ENCODE assay signal across 16 cellular contexts in genomic region chr1:8379513-8380186, GRCh38.
DNase-seq lines count a peak whose midpoint lies in the region; ATAC-seq and TF ChIP-seq lines count a peak whose summit lies in the region.
"Had no signal": no experiment of that assay in that cellular context is flagged by ENCODE, and none has a peak within 500 bp of the region (broad histone marks: within the 10 kb centered on the region; RNA-seq: fewer than 3 reads in every experiment).

No MANE protein-coding gene starts in this region.

- H3K14ac ChIP-seq in mesenchymal stem cell (ENCODE audit: low read length in 2 of 2) = no peak overlapping the region

- H3K23ac ChIP-seq in mesenchymal stem cell (ENCODE audit: low read length in 2 of 2) = no peak overlapping the region

- no peaks in the 10 kb centered on the region for H3K9me3 ChIP-seq in mesenchymal stem cell (ENCODE audit: control insufficient read depth, low read length)
- no peaks in the 10 kb centered on the region for H3K9me3 ChIP-seq in stomach smooth muscle (ENCODE audit: control insufficient read depth in 2 of 2, low read length in 2 of 2)

- H3K4me1 ChIP-seq in mesenchymal stem cell (ENCODE audit: control insufficient read depth, insufficient read depth, low read depth, low read length) (peaks cover 26% of the 10 kb centered on the region), stomach smooth muscle (ENCODE audit: control insufficient read depth, insufficient read depth, low read length) (peaks cover 69% of the 10 kb centered on the region)

- H3K27me3 Mint-ChIP-seq in activated T-helper 2 cell treated with anti-CD3 and anti-CD28 coated beads, Interferon-gamma antibody, Interleukin-2, Interleukin-4, amounts not matched to agents 10 μg/mL and 5 μg/mL and 100 μg/mL, durations not matched to agents 14 hours and 24 hours and 36 hours (ENCODE audit: low read depth) = no peaks in the 10 kb centered on the region
- H3K27me3 Mint-ChIP-seq: stimulated activated naive CD8-positive, alpha-beta T cell treated with anti-CD3 and anti-CD28 coated beads, Interleukin-15, Interleukin-2, amounts not matched to agents 100 ng/mL and 50 ng/mL, for 24 hours had no signal

- H3K27me3 ChIP-seq in mesenchymal stem cell (ENCODE audit: control insufficient read depth in 1 of 2, insufficient read depth in 1 of 2, low read length in 2 of 2) = no peaks in the 10 kb centered on the region
- no peaks in the 10 kb centered on the region for H3K27me3 ChIP-seq in stomach smooth muscle (ENCODE audit: control insufficient read depth in 1 of 2, insufficient read depth in 2 of 2, low read length in 2 of 2)

- H3K4me3 Mint-ChIP-seq in activated T-helper 2 cell treated with anti-CD3 and anti-CD28 coated beads, Interferon-gamma antibody, Interleukin-2, Interleukin-4, amounts not matched to agents 10 μg/mL and 5 μg/mL and 100 μg/mL, durations not matched to agents 14 hours and 24 hours and 36 hours (ENCODE audit: low read depth) = no peak overlapping the region
- H3K4me3 Mint-ChIP-seq: stimulated activated naive CD8-positive, alpha-beta T cell treated with anti-CD3 and anti-CD28 coated beads, Interleukin-15, Interleukin-2, amounts not matched to agents 100 ng/mL and 50 ng/mL, for 24 hours had no signal

- intact Hi-C loops in activated T-helper 2 cell treated with anti-CD3 and anti-CD28 coated beads, Interferon-gamma antibody, Interleukin-2, Interleukin-4, amounts not matched to agents 10 μg/mL and 5 μg/mL and 100 μg/mL, durations not matched to agents 14 hours and 24 hours and 36 hours (cut with micrococcal nuclease) = no loop called here

- H4K91ac ChIP-seq in mesenchymal stem cell (ENCODE audit: low read length) = peak overlapping the region; percentile 27

- DNase-seq in mesenchymal stem cell = no peak
- no peak for DNase-seq in activated T-helper 2 cell treated with anti-CD3 and anti-CD28 coated beads, Interferon-gamma antibody, Interleukin-2, Interleukin-4, amounts not matched to agents 10 μg/mL and 5 μg/mL and 100 μg/mL, durations not matched to agents 14 hours and 24 hours and 36 hours (ENCODE audit: low spot score)
- no peak for DNase-seq in hepatic stellate cell (ENCODE audit: low spot score)
- DNase-seq: activated CD4-positive, alpha-beta T cell treated with anti-CD3 and anti-CD28 coated beads, Interleukin-2, amount 50 U/mL, for 48 hours; activated effector memory CD4-positive, alpha-beta T cell treated with anti-CD3 and anti-CD28 coated beads, Interleukin-2, amount 50 U/mL, for 16 hours; NCI-H345; nucleus accumbens; PC-3; stimulated activated CD4-positive, alpha-beta T cell treated with anti-CD3 and anti-CD28 coated beads, Interleukin-2, amount 100 ng/mL, for 48 hours; T-helper 2 cell had no signal

- H2AK5ac ChIP-seq in mesenchymal stem cell (ENCODE audit: low read length, severe bottlenecking) = peak overlapping the region; percentile 9

- H4K8ac ChIP-seq in mesenchymal stem cell (ENCODE audit: low read length) = peak overlapping the region; percentile 43

- TF ChIP-seq CTCF in GM12875 (IDR thresholded peaks at IDR 0.05; ENCODE audit: borderline replicate concordance, insufficient read depth, low read depth, low read length) = peak; percentile 6; the same call in 1 of the 2 replicates

- H2AFZ ChIP-seq in mesenchymal stem cell (ENCODE audit: low read depth, low read length) = no peak overlapping the region

- H3K4ac ChIP-seq in mesenchymal stem cell (ENCODE audit: low read depth in 1 of 2, low read length in 2 of 2) = no peak overlapping the region

- no peak overlapping the region for H3K4me3 ChIP-seq in GM12875 (ENCODE audit: low read depth, low read length)
- no peak overlapping the region for H3K4me3 ChIP-seq in mesenchymal stem cell (ENCODE audit: insufficient read depth in 1 of 2, low read depth in 1 of 2, low read length in 2 of 2)
- H3K4me3 ChIP-seq in stomach smooth muscle (ENCODE audit: low read length in 2 of 2) = peak overlapping the region in 1 of 2 donors; percentile 8

- H3K9me3 Mint-ChIP-seq in activated T-helper 2 cell treated with anti-CD3 and anti-CD28 coated beads, Interferon-gamma antibody, Interleukin-2, Interleukin-4, amounts not matched to agents 10 μg/mL and 5 μg/mL and 100 μg/mL, durations not matched to agents 14 hours and 24 hours and 36 hours = no peaks in the 10 kb centered on the region
- H3K9me3 Mint-ChIP-seq: stimulated activated naive CD8-positive, alpha-beta T cell treated with anti-CD3 and anti-CD28 coated beads, Interleukin-15, Interleukin-2, amounts not matched to agents 100 ng/mL and 50 ng/mL, for 24 hours had no signal

- WGBS in mesenchymal stem cell = 89% methylated on average over 12 of the region's 14 CpGs

- H3K18ac ChIP-seq in mesenchymal stem cell (ENCODE audit: low read depth in 1 of 2, low read length in 2 of 2) = no peak overlapping the region

- no peak overlapping the region for H2BK5ac ChIP-seq in mesenchymal stem cell (ENCODE audit: low read depth, low read length, poor library complexity, severe bottlenecking)

- peaks cover 47% of the 10 kb centered on the region for H3K4me1 Mint-ChIP-seq in activated T-helper 2 cell treated with anti-CD3 and anti-CD28 coated beads, Interferon-gamma antibody, Interleukin-2, Interleukin-4, amounts not matched to agents 10 μg/mL and 5 μg/mL and 100 μg/mL, durations not matched to agents 14 hours and 24 hours and 36 hours (ENCODE audit: low read depth)

- H3K27ac ChIP-seq in angular gyrus (ENCODE audit: low read depth, low read length) = peak overlapping the region; percentile 29
- H3K27ac ChIP-seq in mesenchymal stem cell (ENCODE audit: low read length, poor library complexity, severe bottlenecking) = no peak overlapping the region
- peak overlapping the region; percentile 84 for H3K27ac ChIP-seq in stomach smooth muscle (ENCODE audit: low read length)

- ATAC-seq in HG02981 (IDR thresholded peaks at IDR 0.05; ENCODE audit: unreplicated experiment) (no peak), HG02884 (IDR thresholded peaks at IDR 0.05; ENCODE audit: unreplicated experiment) (no peak)
- ATAC-seq: PC-3 had no signal

- H2BK120ac ChIP-seq in mesenchymal stem cell (ENCODE audit: low read depth, low read length) = no peak overlapping the region

- H3K36me3 Mint-ChIP-seq in activated T-helper 2 cell treated with anti-CD3 and anti-CD28 coated beads, Interferon-gamma antibody, Interleukin-2, Interleukin-4, amounts not matched to agents 10 μg/mL and 5 μg/mL and 100 μg/mL, durations not matched to agents 14 hours and 24 hours and 36 hours (ENCODE audit: low read depth) = peaks cover 13% of the 10 kb centered on the region

- H3K9ac ChIP-seq in mesenchymal stem cell (ENCODE audit: low read length) = peak overlapping the region; percentile 30
- H3K9ac ChIP-seq in stomach smooth muscle (ENCODE audit: low read length in 2 of 2) = no peak overlapping the region

- no peak overlapping the region for H2BK15ac ChIP-seq in mesenchymal stem cell (ENCODE audit: low read depth, poor library complexity, severe bottlenecking)

- H2BK12ac ChIP-seq in mesenchymal stem cell (ENCODE audit: low read length in 2 of 2) = no peak overlapping the region

- no peak overlapping the region for H3K4me2 ChIP-seq in mesenchymal stem cell (ENCODE audit: low read length, poor library complexity, severe bottlenecking)

- peaks cover 29% of the 10 kb centered on the region for H3K79me1 ChIP-seq in mesenchymal stem cell (replicated peaks; ENCODE audit: low read length, poor library complexity, severe bottlenecking)

- no peak overlapping the region for H3K27ac Mint-ChIP-seq in activated T-helper 2 cell treated with anti-CD3 and anti-CD28 coated beads, Interferon-gamma antibody, Interleukin-2, Interleukin-4, amounts not matched to agents 10 μg/mL and 5 μg/mL and 100 μg/mL, durations not matched to agents 14 hours and 24 hours and 36 hours

- peaks cover 25 to 53% of the 10 kb centered on the region in 2 experiments for H3K36me3 ChIP-seq in mesenchymal stem cell (ENCODE audit: control insufficient read depth in 1 of 2, insufficient read depth in 2 of 2, low read depth in 1 of 2, low read length in 2 of 2)
- H3K36me3 ChIP-seq in stomach smooth muscle (ENCODE audit: control insufficient read depth in 2 of 2, insufficient read depth in 2 of 2, low read length in 2 of 2) = peaks cover 0 to 9% of the 10 kb centered on the region in 2 donors
